In genomic region chr3:59052803-59053411, GRCh38 we compare ENCODE assay signal across 9 cellular contexts. TPM values are rescaled to one million over a fixed set of nuclear protein-coding genes. Genes with fewer than 3 reads are reported as not detected.
DNase-seq lines count a peak whose midpoint lies in the region; ATAC-seq, FAIRE-seq and TF ChIP-seq lines count a peak whose summit lies in the region.
"Had no signal": no experiment of that assay in that cellular context is flagged by ENCODE, and none has a peak within 500 bp of the region (broad histone marks: within the 10 kb centered on the region; RNA-seq: fewer than 3 reads in every experiment).

No MANE protein-coding gene starts in this region.

- H3K9ac ChIP-seq in astrocyte (ENCODE audit: low read length) = no peak overlapping the region
- H3K9ac ChIP-seq: BLaER1 treated with 17β-estradiol and CSF1 and Interleukin-3, amounts not matched to agents 10 nM and 100 nM had no signal

- FAIRE-seq in astrocyte (lab: Jason Lieb, UNC) = no peak

- no peak overlapping the region for H3K27ac ChIP-seq in astrocyte (ENCODE audit: low read depth, low read length)
- H3K27ac ChIP-seq in lower lobe of right lung = no peak overlapping the region
- H3K27ac ChIP-seq: BLaER1 treated with 17β-estradiol and CSF1 and Interleukin-3, amounts not matched to agents 10 nM and 100 nM had no signal

- no peak overlapping the region for H3K4me3 Mint-ChIP-seq in astrocyte (ENCODE audit: unreplicated experiment)
- H3K4me3 Mint-ChIP-seq in stimulated activated effector memory CD8-positive, alpha-beta T cell treated with anti-CD3 and anti-CD28 coated beads, Interleukin-12 subunit alpha, Interleukin-12 subunit beta, amount 100 ng/mL, for 72 hours = no peak overlapping the region

- H4K20me1 ChIP-seq in astrocyte (ENCODE audit: insufficient read depth, low read length) = no peaks in the 10 kb centered on the region
- H4K20me1 ChIP-seq: BLaER1 treated with 17β-estradiol and CSF1 and Interleukin-3, amounts not matched to agents 10 nM and 100 nM had no signal

- no peak overlapping the region for H3K27ac Mint-ChIP-seq in astrocyte (ENCODE audit: unreplicated experiment)
- no peak overlapping the region for H3K27ac Mint-ChIP-seq in stimulated activated effector memory CD8-positive, alpha-beta T cell treated with anti-CD3 and anti-CD28 coated beads, Interleukin-12 subunit alpha, Interleukin-12 subunit beta, amount 100 ng/mL, for 72 hours

- no peaks in the 10 kb centered on the region for H3K36me3 Mint-ChIP-seq in astrocyte (ENCODE audit: low read depth, unreplicated experiment)
- no peaks in the 10 kb centered on the region for H3K36me3 Mint-ChIP-seq in stimulated activated effector memory CD8-positive, alpha-beta T cell treated with anti-CD3 and anti-CD28 coated beads, Interleukin-12 subunit alpha, Interleukin-12 subunit beta, amount 100 ng/mL, for 72 hours

- no peak overlapping the region for H2AFZ ChIP-seq in astrocyte (ENCODE audit: low read depth, low read length)

- DNase-seq in NCI-H1417 (lab: John Stamatoyannopoulos, UW) (peak; percentile 2 to 38 (median 14)), NCI-H1417 treated with DMSO at 0.1 percent for 48 hours (lab: John Stamatoyannopoulos, UW) (no peak), HT-29 (ENCODE audit: low spot score) (peak; percentile 60), astrocyte (ENCODE audit: low read depth) (peak; percentile 9), lower lobe of right lung (no peak), GF-D8 (lab: John Stamatoyannopoulos, UW) (no peak)
- DNase-seq in stimulated activated effector memory CD8-positive, alpha-beta T cell treated with anti-CD3 and anti-CD28 coated beads, Interleukin-12 subunit alpha, Interleukin-12 subunit beta, amount 100 ng/mL, for 72 hours (ENCODE audit: low spot score in 2 of 2) = no peak

- H3K4me1 ChIP-seq in astrocyte (ENCODE audit: insufficient read depth, low read length) (peaks cover 7% of the 10 kb centered on the region), lower lobe of right lung (no peaks in the 10 kb centered on the region)

- intact Hi-C loops in lower lobe of right lung (cut with DNase I) = no loop called here

- H3K4me3 ChIP-seq in astrocyte (ENCODE audit: insufficient read depth, low read depth, low read length) (no peak overlapping the region), lower lobe of right lung (no peak overlapping the region)
- H3K4me3 ChIP-seq: BLaER1 treated with 17β-estradiol and CSF1 and Interleukin-3, amounts not matched to agents 10 nM and 100 nM had no signal

- H3K27me3 Mint-ChIP-seq in astrocyte (ENCODE audit: low read depth, unreplicated experiment) = peaks cover 3% of the 10 kb centered on the region

- H3K4me2 ChIP-seq in astrocyte (ENCODE audit: low read length) = no peak overlapping the region
- H3K4me2 ChIP-seq: BLaER1 treated with 17β-estradiol and CSF1 and Interleukin-3, amounts not matched to agents 10 nM and 100 nM had no signal

- H3K4me1 Mint-ChIP-seq in astrocyte (ENCODE audit: low read depth, unreplicated experiment) = no peaks in the 10 kb centered on the region
- H3K4me1 Mint-ChIP-seq in stimulated activated effector memory CD8-positive, alpha-beta T cell treated with anti-CD3 and anti-CD28 coated beads, Interleukin-12 subunit alpha, Interleukin-12 subunit beta, amount 100 ng/mL, for 72 hours = no peaks in the 10 kb centered on the region

- H3K9me3 ChIP-seq in astrocyte (ENCODE audit: insufficient read depth, low read depth, low read length) = no peaks in the 10 kb centered on the region
- H3K9me3 ChIP-seq in lower lobe of right lung = no peaks in the 10 kb centered on the region

- ATAC-seq in lower lobe of right lung (no peak), HG03108 (IDR thresholded peaks at IDR 0.05; ENCODE audit: unreplicated experiment) (no peak)
- no peak for ATAC-seq in stimulated activated effector memory CD8-positive, alpha-beta T cell treated with anti-CD3 and anti-CD28 coated beads, Interleukin-12 subunit alpha, Interleukin-12 subunit beta, amount 100 ng/mL, for 72 hours

- H3K27me3 ChIP-seq in astrocyte (ENCODE audit: insufficient read depth, low read length) (no peaks in the 10 kb centered on the region), lower lobe of right lung (ENCODE audit: low read depth) (no peaks in the 10 kb centered on the region)
- H3K27me3 ChIP-seq: BLaER1 treated with 17β-estradiol and CSF1 and Interleukin-3, amounts not matched to agents 10 nM and 100 nM had no signal

- no peaks in the 10 kb centered on the region for H3K79me2 ChIP-seq in astrocyte (ENCODE audit: insufficient read depth, low read length)

- peak; percentile 65 for TF ChIP-seq CTCF in astrocyte (IDR thresholded peaks at IDR 0.05; ENCODE audit: insufficient read depth, low read depth, low read length)
- peak; percentile 67 for TF ChIP-seq CTCF in lower lobe of right lung (IDR thresholded peaks at IDR 0.05)

- H3K36me3 ChIP-seq in astrocyte (ENCODE audit: insufficient read depth, low read length) (no peaks in the 10 kb centered on the region), lower lobe of right lung (no peaks in the 10 kb centered on the region)
- H3K36me3 ChIP-seq: BLaER1 treated with 17β-estradiol and CSF1 and Interleukin-3, amounts not matched to agents 10 nM and 100 nM had no signal

- H3K9me3 Mint-ChIP-seq in astrocyte (ENCODE audit: unreplicated experiment) = no peaks in the 10 kb centered on the region
- no peaks in the 10 kb centered on the region for H3K9me3 Mint-ChIP-seq in stimulated activated effector memory CD8-positive, alpha-beta T cell treated with anti-CD3 and anti-CD28 coated beads, Interleukin-12 subunit alpha, Interleukin-12 subunit beta, amount 100 ng/mL, for 72 hours

RNA-seq across cellular contexts. Expression of gene CFAP20DC, which starts 3.1 kb away (rescaled TPM):
- 0.38 and 0.76 TPM in 2 replicates for total RNA-seq in HT-29 (2014; rRNA removed; shearing (Covaris generic))
- total RNA-seq in astrocyte = 0.57 and 0.89 TPM in 2 replicates
- 0.71 TPM for total RNA-seq in lower lobe of right lung

Comparison
In these comparisons a context has a peak if more than half of its experiments do, and no peak if none do; other contexts are left out.
1. DNase-seq: peak in NCI-H1417 (3 of 3), HT-29 (single experiment) and astrocyte (single experiment); none in NCI-H1417 treated with DMSO at 0.1 percent for 48 hours (single experiment), lower lobe of right lung (single experiment), stimulated activated effector memory CD8-positive, alpha-beta T cell treated with anti-CD3 and anti-CD28 coated beads, Interleukin-12 subunit alpha, Interleukin-12 subunit beta, amount 100 ng/mL, for 72 hours (0 of 2) and GF-D8 (single experiment).